1 cellular context compared by ENCODE assay signal in genomic region chr7:140678081-140678815, GRCh38.
TF ChIP-seq lines count a peak whose summit lies in the region.

No MANE protein-coding gene starts in this region.

TF ChIP-seq in WTC11, 78 proteins besides CTCF, POLR2A, EP300 and RAD21:
- TF ChIP-seq ARID4B (CRISPR knock-in tag; IDR thresholded peaks at IDR 0.05; ENCODE audit: borderline replicate concordance), result no peak
- TF ChIP-seq PREB (CRISPR knock-in tag; IDR thresholded peaks at IDR 0.05; ENCODE audit: borderline replicate concordance), result no peak
- TF ChIP-seq, protein P1, sequence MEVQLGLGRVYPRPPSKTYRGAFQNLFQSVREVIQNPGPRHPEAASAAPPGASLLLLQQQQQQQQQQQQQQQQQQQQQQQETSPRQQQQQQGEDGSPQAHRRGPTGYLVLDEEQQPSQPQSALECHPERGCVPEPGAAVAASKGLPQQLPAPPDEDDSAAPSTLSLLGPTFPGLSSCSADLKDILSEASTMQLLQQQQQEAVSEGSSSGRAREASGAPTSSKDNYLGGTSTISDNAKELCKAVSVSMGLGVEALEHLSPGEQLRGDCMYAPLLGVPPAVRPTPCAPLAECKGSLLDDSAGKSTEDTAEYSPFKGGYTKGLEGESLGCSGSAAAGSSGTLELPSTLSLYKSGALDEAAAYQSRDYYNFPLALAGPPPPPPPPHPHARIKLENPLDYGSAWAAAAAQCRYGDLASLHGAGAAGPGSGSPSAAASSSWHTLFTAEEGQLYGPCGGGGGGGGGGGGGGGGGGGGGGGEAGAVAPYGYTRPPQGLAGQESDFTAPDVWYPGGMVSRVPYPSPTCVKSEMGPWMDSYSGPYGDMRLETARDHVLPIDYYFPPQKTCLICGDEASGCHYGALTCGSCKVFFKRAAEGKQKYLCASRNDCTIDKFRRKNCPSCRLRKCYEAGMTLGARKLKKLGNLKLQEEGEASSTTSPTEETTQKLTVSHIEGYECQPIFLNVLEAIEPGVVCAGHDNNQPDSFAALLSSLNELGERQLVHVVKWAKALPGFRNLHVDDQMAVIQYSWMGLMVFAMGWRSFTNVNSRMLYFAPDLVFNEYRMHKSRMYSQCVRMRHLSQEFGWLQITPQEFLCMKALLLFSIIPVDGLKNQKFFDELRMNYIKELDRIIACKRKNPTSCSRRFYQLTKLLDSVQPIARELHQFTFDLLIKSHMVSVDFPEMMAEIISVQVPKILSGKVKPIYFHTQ (CRISPR knock-in tag; IDR thresholded peaks at IDR 0.05), result no peak
- no peak for TF ChIP-seq ZSCAN18 (CRISPR knock-in tag; IDR thresholded peaks at IDR 0.05)
- TF ChIP-seq, protein P2, sequence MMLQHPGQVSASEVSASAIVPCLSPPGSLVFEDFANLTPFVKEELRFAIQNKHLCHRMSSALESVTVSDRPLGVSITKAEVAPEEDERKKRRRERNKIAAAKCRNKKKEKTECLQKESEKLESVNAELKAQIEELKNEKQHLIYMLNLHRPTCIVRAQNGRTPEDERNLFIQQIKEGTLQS (CRISPR knock-in tag; conservative IDR thresholded peaks at IDR 0.05), result no peak
- TF ChIP-seq ZNF671 (CRISPR knock-in tag; IDR thresholded peaks at IDR 0.05), result no peak
- TF ChIP-seq ZNF219 (CRISPR knock-in tag; IDR thresholded peaks at IDR 0.05; ENCODE audit: borderline replicate concordance), result no peak
- no peak for TF ChIP-seq NFE2L1 (CRISPR knock-in tag; IDR thresholded peaks at IDR 0.05)
- no peak for TF ChIP-seq PRDM15 (CRISPR knock-in tag; IDR thresholded peaks at IDR 0.05)
- TF ChIP-seq IRF1 (CRISPR knock-in tag; IDR thresholded peaks at IDR 0.05), result no peak
- TF ChIP-seq GTF2I (CRISPR knock-in tag; conservative IDR thresholded peaks at IDR 0.05), result no peak
- TF ChIP-seq SMAD4 (CRISPR knock-in tag; IDR thresholded peaks at IDR 0.05), result no peak
- TF ChIP-seq, protein P3, sequence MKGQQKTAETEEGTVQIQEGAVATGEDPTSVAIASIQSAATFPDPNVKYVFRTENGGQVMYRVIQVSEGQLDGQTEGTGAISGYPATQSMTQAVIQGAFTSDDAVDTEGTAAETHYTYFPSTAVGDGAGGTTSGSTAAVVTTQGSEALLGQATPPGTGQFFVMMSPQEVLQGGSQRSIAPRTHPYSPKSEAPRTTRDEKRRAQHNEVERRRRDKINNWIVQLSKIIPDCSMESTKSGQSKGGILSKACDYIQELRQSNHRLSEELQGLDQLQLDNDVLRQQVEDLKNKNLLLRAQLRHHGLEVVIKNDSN (CRISPR knock-in tag; IDR thresholded peaks at IDR 0.05), result no peak
- no peak for TF ChIP-seq RELA (CRISPR knock-in tag; IDR thresholded peaks at IDR 0.05; ENCODE audit: borderline replicate concordance)
- TF ChIP-seq FOXP1 (CRISPR knock-in tag; IDR thresholded peaks at IDR 0.05; ENCODE audit: borderline replicate concordance), result no peak
